ENCODE assay signal across 28 cellular contexts in genomic region chr4:25245181-25245580, GRCh38.
"Had no signal": no experiment of that assay in that cellular context is flagged by ENCODE, and none has a peak within 500 bp of the region (broad histone marks: within the 10 kb centered on the region; RNA-seq: fewer than 3 reads in every experiment).

No MANE protein-coding gene starts in this region.

- DNase-seq: islet precursor cell; left ventricle myocardium inferior; mesendoderm; naive B cell; natural killer cell; nephron progenitor cell; occipital lobe; psoas muscle; right lobe of liver; stimulated activated CD4-positive, alpha-beta T cell treated with anti-CD3 and anti-CD28 coated beads, Interleukin-1b, Interleukin-23, amount 100 ng/mL, for 48 hours; stimulated activated CD4-positive, alpha-beta T cell treated with anti-CD3 and anti-CD28 coated beads, Interleukin-2, amount 100 ng/mL, for 48 hours; stimulated activated CD4-positive, alpha-beta T cell treated with anti-CD3 and anti-CD28 coated beads, Interleukin-4, amount 100 ng/mL, for 4 hours; stimulated activated CD8-positive, alpha-beta memory T cell treated with anti-CD3 and anti-CD28 coated beads, Interleukin-4, amount 100 ng/mL, for 48 hours; stimulated activated naive B cell treated with anti-CD40 and anti-IgM and Interleukin-4, amounts not matched to agents 10 μg/mL and 1 μg/mL and 100 μg/mL, for 72 hours; stimulated activated naive CD8-positive, alpha-beta T cell treated with anti-CD3 and anti-CD28 coated beads, Interleukin-15, Interleukin-2, amounts not matched to agents 100 U/mL and 50 U/mL, for 24 hours; stomach; testis; thyroid gland; transverse colon; uterus had no signal

- H3K27me3 ChIP-seq: hepatocyte, neural progenitor cell, neutrophil, right atrium auricular region, right lobe of liver, stomach, testis, thyroid gland, transverse colon, uterus had no signal

- H3K27me3 Mint-ChIP-seq: naive B cell; stimulated activated naive B cell treated with anti-CD40 and anti-IgM and Interleukin-4, amounts not matched to agents 10 μg/mL and 1 μg/mL and 100 μg/mL, for 72 hours had no signal

- H3K79me2 ChIP-seq: parathyroid adenoma had no signal

- H3K4me3 ChIP-seq: hepatocyte, left ventricle myocardium inferior, lung, neural progenitor cell, psoas muscle, right atrium auricular region, right lobe of liver, smooth muscle cell, stomach, testis, thyroid gland, transverse colon, uterus had no signal

- H3K36me3 ChIP-seq: left ventricle myocardium inferior, neural progenitor cell, neutrophil, right atrium auricular region, right lobe of liver, stomach, thyroid gland, transverse colon, uterus had no signal

- H3K4me3 Mint-ChIP-seq: mesothelial cell of epicardium; natural killer cell; nephron progenitor cell; neural progenitor cell; stimulated activated naive B cell treated with anti-CD40 and anti-IgM and Interleukin-4, amounts not matched to agents 10 μg/mL and 1 μg/mL and 100 μg/mL, for 72 hours had no signal

- H3K27ac ChIP-seq: hepatocyte, left ventricle myocardium inferior, neural progenitor cell, neutrophil, parathyroid adenoma, psoas muscle, right atrium auricular region, right lobe of liver, stomach, testis, thyroid gland, transverse colon, uterus had no signal

- H3K36me3 Mint-ChIP-seq: natural killer cell had no signal

- H3K9me3 ChIP-seq: neutrophil, right atrium auricular region, right lobe of liver, stomach, testis, thyroid gland, transverse colon, uterus had no signal

- H3K9ac ChIP-seq: neural progenitor cell, parathyroid adenoma had no signal

- H3K27ac Mint-ChIP-seq: mesothelial cell of epicardium; nephron progenitor cell; neural progenitor cell; stimulated activated naive B cell treated with anti-CD40 and anti-IgM and Interleukin-4, amounts not matched to agents 10 μg/mL and 1 μg/mL and 100 μg/mL, for 72 hours had no signal

- H3K4me1 Mint-ChIP-seq: nephron progenitor cell, neural progenitor cell had no signal

- H3K9me3 Mint-ChIP-seq: natural killer cell had no signal

- H3K4me2 ChIP-seq: hepatocyte, neural progenitor cell, smooth muscle cell had no signal

- H2AFZ ChIP-seq: hepatocyte, neural progenitor cell, parathyroid adenoma had no signal

- H3K4me1 ChIP-seq: left ventricle myocardium inferior, neural progenitor cell, parathyroid adenoma, psoas muscle, right atrium auricular region, testis, transverse colon, uterus had no signal
